ENCODE assay signal across 1 cellular context in genomic region chr7:135211179-135211945, GRCh38.
A peak's percentile ranks its signal among the peaks of the same experiment; 100 is the strongest.
TF ChIP-seq lines count a peak whose summit lies in the region.

TSS of gene WDR91 (minus strand) at chr7:135211526. CDS start at chr7:135211502, 24 bp downstream.

TF ChIP-seq in HepG2, 621 proteins besides CTCF, POLR2A, EP300 and RAD21 (continued from another document):
- TF ChIP-seq SNAI1 (CRISPR knock-in tag; IDR thresholded peaks at IDR 0.05; ENCODE audit: borderline replicate concordance) (no peak), ZNF550 (CRISPR knock-in tag; IDR thresholded peaks at IDR 0.05; ENCODE audit: borderline replicate concordance) (no peak), ZNF143 (CRISPR knock-in tag; IDR thresholded peaks at IDR 0.05) (no peak), SKI (IDR thresholded peaks at IDR 0.05; ENCODE audit: partially characterized antibody) (peak; percentile 22), SP2 (CRISPR knock-in tag; IDR thresholded peaks at IDR 0.05) (no peak), DNMT1 (CRISPR knock-in tag; IDR thresholded peaks at IDR 0.05) (no peak), HNF4G (IDR thresholded peaks at IDR 0.05; ENCODE audit: borderline replicate concordance, low read depth, low read length) (no peak), HNF4G (CRISPR knock-in tag; IDR thresholded peaks at IDR 0.05; ENCODE audit: borderline replicate concordance, low read depth) (no peak), ZNF367 (CRISPR knock-in tag; IDR thresholded peaks at IDR 0.05; ENCODE audit: borderline replicate concordance) (no peak), ZNF850 (CRISPR knock-in tag; conservative IDR thresholded peaks at IDR 0.05) (no peak), BCL6 (CRISPR knock-in tag; IDR thresholded peaks at IDR 0.05) (peak; percentile 6; the same call in 1 of the 2 replicates), NFKB2 (CRISPR knock-in tag; IDR thresholded peaks at IDR 0.05; ENCODE audit: borderline replicate concordance) (peak; percentile 61; the same call in 1 of the 2 replicates), ADNP (CRISPR knock-in tag; IDR thresholded peaks at IDR 0.05) (no peak), ZNF674 (CRISPR knock-in tag; IDR thresholded peaks at IDR 0.05; ENCODE audit: low read depth) (no peak), ZNF788 (CRISPR knock-in tag; IDR thresholded peaks at IDR 0.05; ENCODE audit: borderline replicate concordance) (peak; percentile 32; the same call in 1 of the 2 replicates), ZNF335 (CRISPR knock-in tag; IDR thresholded peaks at IDR 0.05) (no peak), NCOA2 (CRISPR knock-in tag; IDR thresholded peaks at IDR 0.05) (no peak), MEIS2 (CRISPR knock-in tag; IDR thresholded peaks at IDR 0.05) (no peak), RARA (CRISPR knock-in tag; IDR thresholded peaks at IDR 0.05) (no peak), SRSF1 (optimal IDR thresholded peaks at IDR 0.05; ENCODE audit: low read depth, low read length) (no peak), MXD1 (CRISPR knock-in tag; IDR thresholded peaks at IDR 0.05) (no peak; the same call in 1 of the 2 replicates), SMARCE1 (IDR thresholded peaks at IDR 0.05; ENCODE audit: borderline replicate concordance) (no peak), ZNF710 (CRISPR knock-in tag; IDR thresholded peaks at IDR 0.05; ENCODE audit: borderline replicate concordance) (peak; percentile 28; the same call in 1 of the 2 replicates), MAZ (IDR thresholded peaks at IDR 0.05; ENCODE audit: borderline replicate concordance, low read depth, low read length) (0 out of 2 replicates have a peak, but pooled peaks have one; percentile 44), MAZ (CRISPR knock-in tag; IDR thresholded peaks at IDR 0.05; ENCODE audit: low read depth) (peak; percentile 55; the same call in 1 of the 2 replicates), ZNF776 (CRISPR knock-in tag; IDR thresholded peaks at IDR 0.05) (peak; percentile 54; the same call in 1 of the 2 replicates), SAP130 (CRISPR knock-in tag; IDR thresholded peaks at IDR 0.05; ENCODE audit: low read depth) (peak; percentile 70), ZBTB7B (CRISPR knock-in tag; IDR thresholded peaks at IDR 0.05) (0 out of 2 replicates have a peak, but pooled peaks have one; percentile 26), THAP11 (CRISPR knock-in tag; IDR thresholded peaks at IDR 0.05) (0 out of 2 replicates have a peak, but pooled peaks have one; percentile 41), ZNF564 (CRISPR knock-in tag; IDR thresholded peaks at IDR 0.05) (no peak)
- TF ChIP-seq, protein P1, sequence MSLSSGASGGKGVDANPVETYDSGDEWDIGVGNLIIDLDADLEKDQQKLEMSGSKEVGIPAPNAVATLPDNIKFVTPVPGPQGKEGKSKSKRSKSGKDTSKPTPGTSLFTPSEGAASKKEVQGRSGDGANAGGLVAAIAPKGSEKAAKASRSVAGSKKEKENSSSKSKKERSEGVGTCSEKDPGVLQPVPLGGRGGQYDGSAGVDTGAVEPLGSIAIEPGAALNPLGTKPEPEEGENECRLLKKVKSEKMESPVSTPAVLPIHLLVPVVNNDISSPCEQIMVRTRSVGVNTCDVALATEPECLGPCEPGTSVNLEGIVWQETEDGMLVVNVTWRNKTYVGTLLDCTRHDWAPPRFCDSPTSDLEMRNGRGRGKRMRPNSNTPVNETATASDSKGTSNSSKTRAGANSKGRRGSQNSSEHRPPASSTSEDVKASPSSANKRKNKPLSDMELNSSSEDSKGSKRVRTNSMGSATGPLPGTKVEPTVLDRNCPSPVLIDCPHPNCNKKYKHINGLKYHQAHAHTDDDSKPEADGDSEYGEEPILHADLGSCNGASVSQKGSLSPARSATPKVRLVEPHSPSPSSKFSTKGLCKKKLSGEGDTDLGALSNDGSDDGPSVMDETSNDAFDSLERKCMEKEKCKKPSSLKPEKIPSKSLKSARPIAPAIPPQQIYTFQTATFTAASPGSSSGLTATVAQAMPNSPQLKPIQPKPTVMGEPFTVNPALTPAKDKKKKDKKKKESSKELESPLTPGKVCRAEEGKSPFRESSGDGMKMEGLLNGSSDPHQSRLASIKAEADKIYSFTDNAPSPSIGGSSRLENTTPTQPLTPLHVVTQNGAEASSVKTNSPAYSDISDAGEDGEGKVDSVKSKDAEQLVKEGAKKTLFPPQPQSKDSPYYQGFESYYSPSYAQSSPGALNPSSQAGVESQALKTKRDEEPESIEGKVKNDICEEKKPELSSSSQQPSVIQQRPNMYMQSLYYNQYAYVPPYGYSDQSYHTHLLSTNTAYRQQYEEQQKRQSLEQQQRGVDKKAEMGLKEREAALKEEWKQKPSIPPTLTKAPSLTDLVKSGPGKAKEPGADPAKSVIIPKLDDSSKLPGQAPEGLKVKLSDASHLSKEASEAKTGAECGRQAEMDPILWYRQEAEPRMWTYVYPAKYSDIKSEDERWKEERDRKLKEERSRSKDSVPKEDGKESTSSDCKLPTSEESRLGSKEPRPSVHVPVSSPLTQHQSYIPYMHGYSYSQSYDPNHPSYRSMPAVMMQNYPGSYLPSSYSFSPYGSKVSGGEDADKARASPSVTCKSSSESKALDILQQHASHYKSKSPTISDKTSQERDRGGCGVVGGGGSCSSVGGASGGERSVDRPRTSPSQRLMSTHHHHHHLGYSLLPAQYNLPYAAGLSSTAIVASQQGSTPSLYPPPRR (CRISPR knock-in tag; IDR thresholded peaks at IDR 0.05; ENCODE audit: borderline replicate concordance) = no peak
- TF ChIP-seq, protein P2, sequence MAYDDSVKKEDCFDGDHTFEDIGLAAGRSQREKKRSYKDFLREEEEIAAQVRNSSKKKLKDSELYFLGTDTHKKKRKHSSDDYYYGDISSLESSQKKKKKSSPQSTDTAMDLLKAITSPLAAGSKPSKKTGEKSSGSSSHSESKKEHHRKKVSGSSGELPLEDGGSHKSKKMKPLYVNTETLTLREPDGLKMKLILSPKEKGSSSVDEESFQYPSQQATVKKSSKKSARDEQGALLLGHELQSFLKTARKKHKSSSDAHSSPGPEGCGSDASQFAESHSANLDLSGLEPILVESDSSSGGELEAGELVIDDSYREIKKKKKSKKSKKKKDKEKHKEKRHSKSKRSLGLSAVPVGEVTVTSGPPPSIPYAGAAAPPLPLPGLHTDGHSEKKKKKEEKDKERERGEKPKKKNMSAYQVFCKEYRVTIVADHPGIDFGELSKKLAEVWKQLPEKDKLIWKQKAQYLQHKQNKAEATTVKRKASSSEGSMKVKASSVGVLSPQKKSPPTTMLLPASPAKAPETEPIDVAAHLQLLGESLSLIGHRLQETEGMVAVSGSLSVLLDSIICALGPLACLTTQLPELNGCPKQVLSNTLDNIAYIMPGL (CRISPR knock-in tag; IDR thresholded peaks at IDR 0.05; ENCODE audit: borderline replicate concordance in 1 of 2, low read depth in 1 of 2) = peak in 1 of 2 experiments; percentile 71; a peak in 2 of 4 replicates
TF ChIP-seq in HepG2: peak in this region for 135.
